ENCODE assay signal across 8 cellular contexts in genomic region chr16:15899538-15900100, GRCh38. TPM values are rescaled to one million over a fixed set of nuclear protein-coding genes. Genes with fewer than 3 reads are reported as not detected.
DNase-seq lines count a peak whose midpoint lies in the region; FAIRE-seq and TF ChIP-seq lines count a peak whose summit lies in the region.

No MANE protein-coding gene starts in this region.

- H3K27ac ChIP-seq in osteoblast (ENCODE audit: low read depth, low read length): no peak overlapping the region

- POLR2A ChIA-PET in BJ (lab: Charles Lee) (no interaction called here), HEK293T (lab: Yijun Ruan, JAX) (interaction anchor here (2.8 kb wide), 1 partner anchor 11 kb away, joined by 22 read pairs; the partner anchor contains the start of gene CEP20)

- CTCF ChIA-PET in BJ (lab: Yijun Ruan, JAX) (interaction anchor here (1.0 to 1.7 kb wide), 3 partner anchors 11 to 77 kb away, joined by 3 to 5 read pairs (median 4); partner anchors contain the start of gene CEP20), HEK293T (lab: Yijun Ruan, JAX) (interaction anchor here (0.6 kb wide), 1 partner anchor 105 kb away, joined by 3 read pairs; no protein-coding TSS in a partner anchor)

- TF ChIP-seq CTCF in BJ (IDR thresholded peaks at IDR 0.05; ENCODE audit: insufficient read depth, low read depth, low read length): no peak
- no peak for TF ChIP-seq CTCF in osteoblast (IDR thresholded peaks at IDR 0.05; ENCODE audit: extremely low read depth, low read depth, low read length)

- H3K27me3 ChIP-seq in BJ (ENCODE audit: control insufficient read depth, insufficient read depth, low read length) (no peaks in the 10 kb centered on the region), osteoblast (ENCODE audit: insufficient read depth, low read length) (no peaks in the 10 kb centered on the region)

- peak overlapping the region; percentile 37 for H3K4me2 ChIP-seq in osteoblast (ENCODE audit: insufficient read depth, low read length)

- no peaks in the 10 kb centered on the region for H3K79me2 ChIP-seq in osteoblast (ENCODE audit: insufficient read depth, low read length)

- H3K36me3 ChIP-seq in BJ (ENCODE audit: control insufficient read depth, insufficient read depth, low read length) (no peaks in the 10 kb centered on the region), osteoblast (ENCODE audit: insufficient read depth, low read length) (no peaks in the 10 kb centered on the region)

- DNase-seq in BJ (ENCODE audit: low read depth): peak; percentile 30
- DNase-seq in GM19239 (ENCODE audit: insufficient read length, low spot score): peak; percentile 28
- DNase-seq in LHCN-M2 (ENCODE audit: low read depth): peak; percentile 61
- peak; percentile 77 for DNase-seq in amniotic epithelial cell (ENCODE audit: low read depth)
- peak; percentile 49 for DNase-seq in osteoblast (ENCODE audit: insufficient read length, low spot score, missing footprints)
- no peak for DNase-seq in NCI-H2081 (lab: John Stamatoyannopoulos, UW)
- no peak for DNase-seq in HEK293T (ENCODE audit: extremely low spot score)
- no peak for DNase-seq in NCI-H2107 treated with DMSO at 0.1 percent for 48 hours (lab: John Stamatoyannopoulos, UW; ENCODE audit: unreplicated experiment)

- H4K20me1 ChIP-seq in osteoblast (ENCODE audit: insufficient read depth, low read length): no peaks in the 10 kb centered on the region

- H2AFZ ChIP-seq in osteoblast (ENCODE audit: low read length): peak overlapping the region; percentile 39

- peaks cover 16% of the 10 kb centered on the region for H3K4me1 ChIP-seq in osteoblast (ENCODE audit: insufficient read depth, low read length)

- no peak overlapping the region for H3K4me3 ChIP-seq in BJ (ENCODE audit: low read depth, low read length)
- H3K4me3 ChIP-seq in osteoblast (ENCODE audit: insufficient read depth, low read length): no peak overlapping the region

- peak; percentile 70 for FAIRE-seq in GM19239 (lab: Jason Lieb, UNC)

- no peaks in the 10 kb centered on the region for H3K9me3 ChIP-seq in osteoblast (ENCODE audit: low read depth, low read length)

TF ChIP-seq in HEK293T, 16 proteins besides CTCF, POLR2A, EP300 and RAD21:
- TF ChIP-seq TARDBP (IDR thresholded peaks at IDR 0.05) (no peak), L3MBTL2 (conservative IDR thresholded peaks at IDR 0.05) (no peak), ZNF384 (IDR thresholded peaks at IDR 0.05) (no peak), NFRKB (IDR thresholded peaks at IDR 0.05) (no peak), ELF4 (IDR thresholded peaks at IDR 0.05) (no peak), FOXK2 (IDR thresholded peaks at IDR 0.05) (no peak)

RNA-seq across cellular contexts. Expression of gene CEP20, which starts 11.2 kb away (rescaled TPM):
- 23.6 and 41.2 TPM in 2 replicates for polyA plus RNA-seq in BJ (2011; rRNA removed)
- polyA minus RNA-seq in BJ (2011; rRNA and poly(A)+ RNA removed): 8.9 and 12.5 TPM in 2 replicates
- total RNA-seq in LHCN-M2 (2014; rRNA removed) (69.6 and 94.3 TPM in 2 replicates), osteoblast (41.3 and 48.9 TPM in 2 replicates)
- polyA plus RNA-seq in LHCN-M2 (2012): 18.9 TPM

RNA-seq across cellular contexts. Expression of gene MYH11, which starts 42.8 kb away (rescaled TPM):
- polyA plus RNA-seq in BJ (2011; rRNA removed): 0.11 and 0.27 TPM in 2 replicates
- 0.28 and 0.51 TPM in 2 replicates for polyA minus RNA-seq in BJ (2011; rRNA and poly(A)+ RNA removed)
- total RNA-seq in LHCN-M2 (2014; rRNA removed) (under 0.01 TPM in 1 of 2 replicates, not detected in the other), osteoblast (under 0.01 TPM in 2 replicates)
- 0.32 TPM for polyA plus RNA-seq in LHCN-M2 (2012)

RNA-seq across cellular contexts. Expression of gene ABCC1, which starts 49.8 kb away (rescaled TPM):
- polyA plus RNA-seq in BJ (2011; rRNA removed): 17.0 and 27.3 TPM in 2 replicates
- polyA minus RNA-seq in BJ (2011; rRNA and poly(A)+ RNA removed): 80.7 and 92.3 TPM in 2 replicates
- total RNA-seq in LHCN-M2 (2014; rRNA removed): 10.3 and 11.5 TPM in 2 replicates
- 20.4 TPM for polyA plus RNA-seq in LHCN-M2 (2012)
- 33.7 and 37.7 TPM in 2 replicates for total RNA-seq in osteoblast

Comparison
In these comparisons a context has a peak if more than half of its experiments do, and no peak if none do; other contexts are left out.
1. DNase-seq: peak in BJ (single experiment), GM19239 (single experiment), LHCN-M2 (single experiment), amniotic epithelial cell (single experiment) and osteoblast (single experiment); none in NCI-H2081 (0 of 2), HEK293T (single experiment) and NCI-H2107 treated with DMSO at 0.1 percent for 48 hours (single experiment).